ENCODE assay signal across 8 cellular contexts in the genomic region with DNA sequence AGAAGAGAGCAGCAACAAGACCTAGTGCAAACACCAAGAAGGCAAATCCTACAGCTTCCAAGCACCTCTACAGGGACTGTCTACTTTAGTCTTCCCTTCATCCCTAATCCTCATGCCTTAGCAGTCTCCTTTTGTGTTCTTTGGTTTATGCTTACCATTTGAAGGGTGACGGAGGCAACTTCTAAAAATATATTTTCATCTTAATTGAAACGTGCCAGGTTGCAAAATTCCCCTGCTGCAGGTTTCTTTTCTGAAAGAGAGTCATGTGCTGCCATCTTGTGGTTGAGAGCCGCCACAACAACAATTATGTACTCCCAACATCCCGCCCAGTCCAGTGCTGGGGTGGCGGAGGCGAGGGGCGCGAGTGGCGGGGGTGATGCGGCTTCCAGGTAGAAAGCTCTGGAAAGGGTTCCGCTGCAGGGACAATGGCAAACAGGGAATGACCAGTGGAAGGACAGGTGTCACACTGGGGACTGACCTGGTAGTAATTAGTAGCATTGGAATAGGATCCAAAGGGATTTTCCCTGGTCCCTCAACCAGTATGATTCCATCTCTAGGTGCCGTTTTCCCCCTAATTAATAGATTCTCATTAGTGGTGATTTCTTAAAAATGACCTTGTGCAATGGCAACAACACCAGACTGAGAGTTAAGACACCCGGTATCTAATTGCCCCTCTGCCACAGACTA.
A peak's percentile ranks its signal among the peaks of the same experiment; 100 is the strongest.
DNase-seq lines count a peak whose midpoint lies in the region; ATAC-seq and TF ChIP-seq lines count a peak whose summit lies in the region.

No MANE protein-coding gene starts in this region.

- H3K4me1 ChIP-seq in OCI-LY7 (ENCODE audit: insufficient read depth, low read length, poor library complexity, severe bottlenecking) (no peaks in the 10 kb centered on the region), esophagus squamous epithelium (peaks cover 0 to 13% (median 7%) of the 10 kb centered on the region in 3 donors)

- H3K4me2 ChIP-seq in OCI-LY7 (ENCODE audit: low read length) = peak overlapping the region; percentile 33; the same call in 1 of the 2 replicates

- H3K27me3 Mint-ChIP-seq in naive thymus-derived CD8-positive, alpha-beta T cell = peaks cover 2 to 16% (median 13%) of the 10 kb centered on the region in 5 donors

- WGBS in esophagus squamous epithelium, 2 donors = 7 to 10% methylated on average over 12 of the region's 13 CpGs

- peak overlapping the region in 5 of 10 donors; percentile 10 to 32 (median 27) for H3K4me3 Mint-ChIP-seq in naive thymus-derived CD8-positive, alpha-beta T cell

- TF ChIP-seq POLR2A in esophagus squamous epithelium (IDR thresholded peaks at IDR 0.05) = no peak

- H3K27ac ChIP-seq in OCI-LY7 (ENCODE audit: low read depth, low read length, poor library complexity, severe bottlenecking) (no peak overlapping the region), esophagus squamous epithelium (no peak overlapping the region)

- no peak overlapping the region; the same call in 1 of the 2 replicates for H2AFZ ChIP-seq in OCI-LY7 (ENCODE audit: low read length)

- peaks cover 0 to 5% (median 2%) of the 10 kb centered on the region in 3 donors for H3K36me3 Mint-ChIP-seq in naive thymus-derived CD8-positive, alpha-beta T cell

- H3K4me1 Mint-ChIP-seq in naive thymus-derived CD8-positive, alpha-beta T cell = peaks cover 9 to 24% (median 19%) of the 10 kb centered on the region in 4 donors

- H3K27ac Mint-ChIP-seq in naive thymus-derived CD8-positive, alpha-beta T cell = peak overlapping the region in 5 of 10 donors; percentile 35 to 72 (median 47)

- no peaks in the 10 kb centered on the region for H3K79me2 ChIP-seq in OCI-LY7 (ENCODE audit: insufficient read depth, low read depth, low read length)

- BruUV-seq in OCI-LY7 (replicated peaks; lab: Mats Ljungman, UMichigan) = no TSS peak

- H3K27me3 ChIP-seq in esophagus squamous epithelium = no peaks in the 10 kb centered on the region

- H3K9me3 Mint-ChIP-seq in naive thymus-derived CD8-positive, alpha-beta T cell = peaks cover 0 to 7% (median 3%) of the 10 kb centered on the region in 9 donors

- CTCF ChIA-PET in OCI-LY7 (lab: Charles Lee; ENCODE audit: unreplicated experiment) = interaction anchor here (0.5 kb wide), 1 partner anchor 406 kb away, joined by 3 read pairs; no protein-coding TSS in a partner anchor

- no peaks in the 10 kb centered on the region for H3K9me2 ChIP-seq in OCI-LY7 (ENCODE audit: insufficient read depth, low read length)

- H4K20me1 ChIP-seq in OCI-LY7 (ENCODE audit: insufficient read depth, low read length) = no peaks in the 10 kb centered on the region

- intact Hi-C loops in OCI-LY7 (cut with micrococcal nuclease; ENCODE audit: unreplicated experiment) = loop anchor here (1.0 to 5.0 kb wide), 2 partner anchors 199 to 352 kb away; no protein-coding TSS in a partner anchor
- intact Hi-C loops in esophagus squamous epithelium (cut with DNase I) = no loop called here

- H3K9me3 ChIP-seq in OCI-LY7 (ENCODE audit: low read length) (no peaks in the 10 kb centered on the region), esophagus squamous epithelium (peaks cover 0 to 1% (median 0%) of the 10 kb centered on the region in 3 donors)

- TF ChIP-seq CTCF in OCI-LY7 (conservative IDR thresholded peaks at IDR 0.05; ENCODE audit: low read length) (peak; percentile 96), esophagus squamous epithelium (IDR thresholded peaks at IDR 0.05) (peak; percentile 69 to 87 (median 84))

- H3K4me3 ChIP-seq in OCI-LY7 (ENCODE audit: low read depth, low read length, poor library complexity, severe bottlenecking) (no peak overlapping the region), esophagus squamous epithelium (peak overlapping the region in 1 of 4 donors; percentile 29)

- H3K36me3 ChIP-seq in OCI-LY7 (ENCODE audit: insufficient read depth, low read length) (no peaks in the 10 kb centered on the region), esophagus squamous epithelium (no peaks in the 10 kb centered on the region)

- ATAC-seq in naive thymus-derived CD8-positive, alpha-beta T cell = peak; percentile 74 to 82
- ATAC-seq in HG03457 (IDR thresholded peaks at IDR 0.05; ENCODE audit: unreplicated experiment) = no peak

- peak; percentile 72 for DNase-seq in EH (ENCODE audit: low read depth)
- peak; percentile 67 for DNase-seq in HuH-7 (ENCODE audit: low spot score)
- DNase-seq in OCI-LY7 (ENCODE audit: low spot score) = peak; percentile 77
- peak; percentile 54 for DNase-seq in activated T-cell treated with anti-CD3 and anti-CD28 coated beads for 48 hours (ENCODE audit: low read depth)
- DNase-seq in esophagus squamous epithelium (lab: John Stamatoyannopoulos, UW) = no peak
- DNase-seq in naive thymus-derived CD8-positive, alpha-beta T cell = peak; percentile 41 to 84 (median 66)
- peak; percentile 36 to 41 for DNase-seq in stimulated activated CD8-positive, alpha-beta memory T cell treated with anti-CD3 and anti-CD28 coated beads, Interleukin-7, amount 100 ng/mL, for 48 hours (ENCODE audit: extremely low read depth in 1 of 2, low read depth in 1 of 2)

- POLR2A ChIA-PET in OCI-LY7 (lab: Charles Lee) = interaction anchor here (0.7 to 0.8 kb wide), 2 partner anchors 27 to 198 kb away, joined by 3 to 4 read pairs; no protein-coding TSS in a partner anchor
- POLR2A ChIA-PET in naive thymus-derived CD8-positive, alpha-beta T cell (lab: Charles Lee) = interaction anchor here (0.5 to 1.4 kb wide), 3 partner anchors 80 to 380 kb away, joined by 3 read pairs; partner anchors contain the start of gene GNG2
